ENCODE assay signal across 7 cellular contexts in the genomic region with DNA sequence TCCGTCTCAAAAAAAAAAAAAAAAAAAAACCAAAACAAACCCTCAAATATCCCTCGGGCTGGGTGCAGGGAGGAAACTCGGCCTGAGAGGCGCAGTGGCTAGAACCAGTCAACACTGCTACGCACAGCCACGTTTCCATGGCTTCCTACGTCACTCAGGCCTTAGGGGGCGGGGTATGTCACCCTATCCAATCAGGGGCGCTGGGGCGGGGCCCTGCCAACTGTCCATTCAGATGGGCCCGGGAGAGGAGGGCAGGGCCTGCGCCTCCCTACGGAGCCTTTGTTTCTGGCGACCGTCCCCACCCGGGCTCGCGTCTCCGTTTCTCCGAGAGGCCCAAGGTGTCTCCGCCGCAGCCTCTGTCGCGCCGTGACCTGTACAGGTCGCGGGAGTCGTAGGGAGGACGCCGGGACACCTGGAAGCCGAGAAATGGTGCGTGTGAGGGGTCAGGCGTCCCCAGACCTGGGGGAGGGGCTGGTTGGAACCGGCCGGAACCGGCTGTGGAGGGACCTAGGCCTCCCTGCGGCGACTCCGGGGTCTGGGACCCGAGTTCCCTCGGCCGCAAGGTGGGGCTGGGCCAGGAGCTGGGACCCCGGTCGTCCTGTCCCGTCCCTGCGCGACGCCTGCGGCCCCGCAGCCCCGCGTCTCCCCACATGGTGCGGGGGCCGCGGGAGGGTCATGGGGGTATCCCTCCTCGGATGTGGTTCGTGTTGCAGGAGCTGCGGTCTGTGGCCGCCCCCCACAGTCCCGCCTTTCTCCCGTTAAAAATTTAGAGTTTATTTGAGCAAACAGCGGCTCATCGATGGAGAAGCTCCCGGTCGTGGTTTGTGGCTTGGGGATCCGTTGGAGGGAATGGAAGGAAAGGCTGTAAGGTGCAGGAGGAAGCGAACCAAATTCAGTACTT.
DNase-seq lines count a peak whose midpoint lies in the region; ATAC-seq lines count a peak whose summit lies in the region.

A gene (plus strand): TSS at position 282 of the 901 bp plus-strand sequence. CDS start 145 bp downstream, at position 427.

- peak; percentile 92 to 93 for DNase-seq in NCI-H1930 (lab: John Stamatoyannopoulos, UW)
- DNase-seq in T-helper 9 cell: peak; percentile 94
- DNase-seq in astrocyte of the hippocampus (ENCODE audit: low read depth, low spot score): peak; percentile 99
- peak; percentile 96 to 97 for DNase-seq in hippocampal formation (lab: John Stamatoyannopoulos, UW)
- DNase-seq in retina: peak; percentile 98

- peak; percentile 97 for ATAC-seq in GM18502 (IDR thresholded peaks at IDR 0.05; ENCODE audit: poor library complexity, unreplicated experiment)
- ATAC-seq in HG02970 (IDR thresholded peaks at IDR 0.05; ENCODE audit: low FRiP score, unreplicated experiment): peak; percentile 98

Comparison
In these comparisons a context has a peak if more than half of its experiments do, and no peak if none do; other contexts are left out.
1. Peak in every context shown above with its lines: DNase-seq and ATAC-seq.